ENCODE assay signal across 15 cellular contexts in genomic region chr10:11602357-11602756, GRCh38. TPM values are rescaled to one million over a fixed set of nuclear protein-coding genes. Genes with fewer than 3 reads are reported as not detected.
DNase-seq lines count a peak whose midpoint lies in the region; ATAC-seq and TF ChIP-seq lines count a peak whose summit lies in the region.
"Had no signal": no experiment of that assay in that cellular context is flagged by ENCODE, and none has a peak within 500 bp of the region (broad histone marks: within the 10 kb centered on the region; RNA-seq: fewer than 3 reads in every experiment).

No MANE protein-coding gene starts in this region.

- no peaks in the 10 kb centered on the region for H3K27me3 ChIP-seq in aorta (ENCODE audit: control insufficient read depth in 1 of 2, insufficient read depth in 2 of 2, low read length in 1 of 2)
- H3K27me3 ChIP-seq: BE2C had no signal

- no peaks in the 10 kb centered on the region for H3K9me3 Mint-ChIP-seq in IgD-negative memory B cell
- H3K9me3 Mint-ChIP-seq: natural killer cell treated with Interleukin-12 subunit alpha and Interleukin-12 subunit beta and Interleukin-15 and Interleukin-18, amount 100 ng/mL, for 72 hours had no signal

- H3K27ac Mint-ChIP-seq in IgD-negative memory B cell: peak overlapping the region; percentile 10 to 81 (median 29)
- H3K27ac Mint-ChIP-seq: natural killer cell treated with Interleukin-12 subunit alpha and Interleukin-12 subunit beta and Interleukin-15 and Interleukin-18, amount 100 ng/mL, for 72 hours had no signal

- H3K36me3 Mint-ChIP-seq in IgD-negative memory B cell: peaks cover 7% of the 10 kb centered on the region
- H3K36me3 Mint-ChIP-seq: natural killer cell treated with Interleukin-12 subunit alpha and Interleukin-12 subunit beta and Interleukin-15 and Interleukin-18, amount 100 ng/mL, for 72 hours had no signal

- no peaks in the 10 kb centered on the region for H3K27me3 Mint-ChIP-seq in IgD-negative memory B cell

- peaks cover 0 to under 1% of the 10 kb centered on the region in 2 donors for H3K4me1 ChIP-seq in aorta (ENCODE audit: control insufficient read depth in 1 of 2, insufficient read depth in 2 of 2, low read length in 2 of 2)

- no peaks in the 10 kb centered on the region for H3K36me3 ChIP-seq in aorta (ENCODE audit: control insufficient read depth in 1 of 2, insufficient read depth in 2 of 2, low read length in 1 of 2)
- H3K36me3 ChIP-seq: BE2C had no signal

- intact Hi-C loops in aorta (cut with DNase I): no loop called here

- peaks cover 54 to 70% (median 68%) of the 10 kb centered on the region in 3 donors for H3K4me1 Mint-ChIP-seq in IgD-negative memory B cell

- 91 to 93% methylated on average over 7 of the region's 7 CpGs for WGBS in aorta, 2 donors

- no peak for TF ChIP-seq POLR2A in erythroblast (IDR thresholded peaks at IDR 0.05; ENCODE audit: low read length)

- no peak overlapping the region for H3K27ac ChIP-seq in aorta (ENCODE audit: low read depth in 1 of 2, low read length in 2 of 2)

- DNase-seq in DMS53 treated with DMSO at 0.1 percent for 48 hours (lab: John Stamatoyannopoulos, UW; ENCODE audit: unreplicated experiment): peak; percentile 37
- peak; percentile 17 to 39 for DNase-seq in erythroblast (lab: John Stamatoyannopoulos, UW)
- DNase-seq in DMS114 treated with DMSO at 0.1 percent for 48 hours (lab: John Stamatoyannopoulos, UW; ENCODE audit: unreplicated experiment): no peak
- DNase-seq in aorta: no peak
- no peak for DNase-seq in NCI-H1694 treated with DMSO at 0.1 percent for 48 hours (lab: John Stamatoyannopoulos, UW)
- DNase-seq in NCI-H2196 treated with DMSO at 0.1 percent for 48 hours (lab: John Stamatoyannopoulos, UW; ENCODE audit: unreplicated experiment): no peak
- DNase-seq: activated CD4-positive, alpha-beta T cell treated with anti-CD3 and anti-CD28 coated beads for 48 hours; BE2C; DND-41; NCI-H446 treated with DMSO at 0.1 percent for 48 hours had no signal

- H3K9me3 ChIP-seq in aorta (ENCODE audit: control insufficient read depth, low read length): no peaks in the 10 kb centered on the region
- H3K9me3 ChIP-seq: BE2C had no signal

- peak overlapping the region; percentile 3 to 89 (median 42) for H3K4me3 Mint-ChIP-seq in IgD-negative memory B cell
- H3K4me3 Mint-ChIP-seq: natural killer cell treated with Interleukin-12 subunit alpha and Interleukin-12 subunit beta and Interleukin-15 and Interleukin-18, amount 100 ng/mL, for 72 hours had no signal

- H3K4me3 ChIP-seq in aorta (ENCODE audit: low read length in 2 of 2): no peak overlapping the region
- H3K4me3 ChIP-seq: lung had no signal

- ATAC-seq in GM19043 (IDR thresholded peaks at IDR 0.05; ENCODE audit: low read depth, unreplicated experiment) (peak; percentile 35), aorta (ENCODE audit: low FRiP score) (no peak)
- ATAC-seq: natural killer cell treated with Interleukin-12 subunit alpha and Interleukin-12 subunit beta and Interleukin-15 and Interleukin-18, amount 100 ng/mL, for 72 hours; Panc1 had no signal

RNA-seq across cellular contexts. Expression of gene USP6NL, which starts 9.1 kb away (rescaled TPM):
- polyA plus RNA-seq in IgD-negative memory B cell (39.3 TPM), aorta (1 to 10 TPM; 3.8 to 4.1 TPM)
- 10 to 100 TPM; 11.3 to 12.5 TPM for total RNA-seq in aorta

Comparison
In these comparisons a context has a peak if more than half of its experiments do, and no peak if none do; other contexts are left out.
1. DNase-seq: peak in DMS53 treated with DMSO at 0.1 percent for 48 hours (single experiment) and erythroblast (2 of 2); none in DMS114 treated with DMSO at 0.1 percent for 48 hours (single experiment), aorta (0 of 2), NCI-H1694 treated with DMSO at 0.1 percent for 48 hours (single experiment) and NCI-H2196 treated with DMSO at 0.1 percent for 48 hours (single experiment).